In genomic region chr6:1609662-1610496, GRCh38 we compare ENCODE assay signal across 1 cellular context.
TF ChIP-seq lines count a peak whose summit lies in the region.

Gene FOXC1 (plus strand): TSS chr6:1609915. CDS start chr6:1610446, 531 bp downstream.

TF ChIP-seq in GM23338, 12 proteins besides CTCF, POLR2A, EP300 and RAD21 (continued from another document):
- TF ChIP-seq ZNF462 (CRISPR knock-in tag; IDR thresholded peaks at IDR 0.05) = no peak
